ENCODE assay signal across 1 cellular context in genomic region chr1:59971464-59971911, GRCh38.
TF ChIP-seq lines count a peak whose summit lies in the region.

No MANE protein-coding gene starts in this region.

TF ChIP-seq in IMR-90, 13 proteins besides CTCF, POLR2A, EP300 and RAD21:
- TF ChIP-seq RFX5 (IDR thresholded peaks at IDR 0.05; ENCODE audit: low read depth, low read length), result no peak
- TF ChIP-seq RCOR1 (IDR thresholded peaks at IDR 0.05; ENCODE audit: insufficient replicate concordance, low read length), result no peak
- TF ChIP-seq SMC3 (IDR thresholded peaks at IDR 0.05; ENCODE audit: low read depth, low read length), result peak; percentile 35; the same call in 1 of the 2 replicates
- TF ChIP-seq FOS (IDR thresholded peaks at IDR 0.05; ENCODE audit: low read depth, low read length), result no peak
- no peak for TF ChIP-seq CHD1 (IDR thresholded peaks at IDR 0.05; ENCODE audit: low read depth, low read length)
- no peak for TF ChIP-seq ELK1 (IDR thresholded peaks at IDR 0.05; ENCODE audit: borderline replicate concordance, low read depth, low read length)
- TF ChIP-seq NFE2L2 (IDR thresholded peaks at IDR 0.05; ENCODE audit: low read depth, low read length), result no peak
- no peak for TF ChIP-seq CEBPB (IDR thresholded peaks at IDR 0.05; ENCODE audit: low read depth, low read length)
- TF ChIP-seq MAZ (IDR thresholded peaks at IDR 0.05; ENCODE audit: borderline replicate concordance, low read depth, low read length), result no peak
TF ChIP-seq in IMR-90: peak in this region for 1.
